ENCODE assay signal across 8 cellular contexts in genomic region chr7:117673839-117674238, GRCh38.
A peak's percentile ranks its signal among the peaks of the same experiment; 100 is the strongest.
DNase-seq lines count a peak whose midpoint lies in the region; ATAC-seq and TF ChIP-seq lines count a peak whose summit lies in the region.

No MANE protein-coding gene starts in this region.

- no peak for TF ChIP-seq EP300 in stomach (IDR thresholded peaks at IDR 0.05)

- peak; percentile 51 for ATAC-seq in HG03175 (IDR thresholded peaks at IDR 0.05; ENCODE audit: unreplicated experiment)

- peaks cover 23% of the 10 kb centered on the region for H3K4me1 ChIP-seq in ES-I3 (ENCODE audit: insufficient read depth, low read length)
- peaks cover 0 to 15% (median 0%) of the 10 kb centered on the region in 4 donors for H3K4me1 ChIP-seq in stomach

- peak overlapping the region in 1 of 5 donors; percentile 11 for H3K27ac ChIP-seq in stomach

- no peak overlapping the region for H3K4me3 ChIP-seq in stomach

- TF ChIP-seq CTCF in stomach (IDR thresholded peaks at IDR 0.05) = peak in 3 of 7 experiments; percentile 20 to 24 (median 20)

- peak; percentile 46 for DNase-seq in SHP77 treated with DMSO at 0.1 percent for 48 hours (lab: John Stamatoyannopoulos, UW)
- peak; percentile 12 for DNase-seq in hepatic stellate cell (ENCODE audit: low spot score)
- no peak for DNase-seq in stomach
- no peak for DNase-seq in GF-D8 (lab: John Stamatoyannopoulos, UW)
- no peak for DNase-seq in NOMO-1 treated with dmso at 0.1 percent for 144 hours (lab: John Stamatoyannopoulos, UW; ENCODE audit: unreplicated experiment)
- no peak for DNase-seq in activated CD4-positive, alpha-beta T cell treated with anti-CD3 and anti-CD28 coated beads, Interleukin-2, amount 50 U/mL, for 48 hours

- peak overlapping the region; percentile 44; the same call in 1 of the 2 replicates for H3K9ac ChIP-seq in ES-I3 (ENCODE audit: low read depth, low read length)

- H3K36me3 ChIP-seq in ES-I3 (ENCODE audit: insufficient read depth, low read length) (no peaks in the 10 kb centered on the region), stomach (no peaks in the 10 kb centered on the region)

- H3K27me3 ChIP-seq in stomach = peaks cover 0 to 5% (median 0%) of the 10 kb centered on the region in 3 donors

- no peaks in the 10 kb centered on the region for H3K9me3 ChIP-seq in ES-I3 (ENCODE audit: control insufficient read depth, insufficient read depth, low read length)
- no peaks in the 10 kb centered on the region for H3K9me3 ChIP-seq in stomach

- intact Hi-C loops in stomach (cut with DNase I; ENCODE audit: low total_unique reads) = no loop called here

- TF ChIP-seq POLR2A in stomach (IDR thresholded peaks at IDR 0.05) = no peak

Comparison
In these comparisons a context has a peak if more than half of its experiments do, and no peak if none do; other contexts are left out.
1. DNase-seq: peak in SHP77 treated with DMSO at 0.1 percent for 48 hours (single experiment) and hepatic stellate cell (single experiment); none in stomach (single experiment), GF-D8 (single experiment), NOMO-1 treated with dmso at 0.1 percent for 144 hours (single experiment) and activated CD4-positive, alpha-beta T cell treated with anti-CD3 and anti-CD28 coated beads, Interleukin-2, amount 50 U/mL, for 48 hours (0 of 2).